Comparison of ENCODE assay signal across 8 cellular contexts in genomic region chr4:102826890-102827673, GRCh38. TPM values are rescaled to one million over a fixed set of nuclear protein-coding genes. Genes with fewer than 3 reads are reported as not detected.
A peak's percentile ranks its signal among the peaks of the same experiment; 100 is the strongest.
DNase-seq lines count a peak whose midpoint lies in the region; TF ChIP-seq lines count a peak whose summit lies in the region.

TSS of gene UBE2D3 (minus strand) at chr4:102827551. CDS start at chr4:102826508, 1,043 bp downstream.

- peak within 1 kb of the TSS; percentile 100 for H3K27ac ChIP-seq in subcutaneous abdominal adipose tissue (ENCODE audit: low read depth, low read length)

- DNase-seq in ELR (ENCODE audit: low read depth) (peak; percentile 91), H7 (peak; percentile 79), MG63 (peak; percentile 87), SHP77 (lab: John Stamatoyannopoulos, UW) (peak; percentile 63 to 65), foreskin fibroblast (peak; percentile 96 to 98)
- peak; percentile 98 for DNase-seq in activated effector memory CD4-positive, alpha-beta T cell treated with anti-CD3 and anti-CD28 coated beads, Interleukin-2, amount 50 U/mL, for 16 hours

- no peaks in the 10 kb centered on the region for H3K9me3 ChIP-seq in MG63
- no peaks in the 10 kb centered on the region for H3K9me3 ChIP-seq in neuron (ENCODE audit: low read length)
- no peaks in the 10 kb centered on the region for H3K9me3 ChIP-seq in subcutaneous abdominal adipose tissue (ENCODE audit: control insufficient read depth in 5 of 5, low read length in 5 of 5)

- H3K4me1 ChIP-seq in neuron (ENCODE audit: insufficient read depth, low read length), result peaks cover 24% of the 10 kb centered on the region
- peaks cover 0 to 49% (median 35%) of the 10 kb centered on the region in 5 donors for H3K4me1 ChIP-seq in subcutaneous abdominal adipose tissue (ENCODE audit: control insufficient read depth in 5 of 5, insufficient read depth in 5 of 5, low read length in 5 of 5)

- TF ChIP-seq CTCF in foreskin fibroblast (IDR thresholded peaks at IDR 0.05; ENCODE audit: low read depth, low read length), result no peak

- peak within 1 kb of the TSS; percentile 41 for H2AFZ ChIP-seq in neuron (ENCODE audit: low read depth, low read length)

- H3K9ac ChIP-seq in subcutaneous abdominal adipose tissue (ENCODE audit: low read length in 5 of 5), result peak within 1 kb of the TSS; percentile 99 to 100 (median 100)

- no peaks in the 10 kb centered on the region for H3K27me3 ChIP-seq in H7 (ENCODE audit: control insufficient read depth, insufficient read depth, low read length)
- no peaks in the 10 kb centered on the region for H3K27me3 ChIP-seq in MG63
- H3K27me3 ChIP-seq in neuron (ENCODE audit: insufficient read depth, low read length), result no peaks in the 10 kb centered on the region
- H3K27me3 ChIP-seq in subcutaneous abdominal adipose tissue (ENCODE audit: control insufficient read depth in 5 of 5, insufficient read depth in 4 of 5, low read length in 5 of 5), result no peaks in the 10 kb centered on the region

- H3K36me3 ChIP-seq in H7 (replicated peaks; ENCODE audit: control insufficient read depth, insufficient read depth, low read length) (no peaks in the 10 kb centered on the region), MG63 (peaks cover 42% of the 10 kb centered on the region), neuron (ENCODE audit: insufficient read depth, low read length) (peaks cover 25% of the 10 kb centered on the region), subcutaneous abdominal adipose tissue (ENCODE audit: control insufficient read depth in 5 of 5, insufficient read depth in 5 of 5, low read length in 5 of 5) (peaks cover 0 to 2% (median 0%) of the 10 kb centered on the region in 5 donors)

- H3K4me3 ChIP-seq in H7 (ENCODE audit: insufficient read depth, low read depth, low read length) (peak within 1 kb of the TSS; percentile 93), MG63 (peak within 1 kb of the TSS; percentile 90), foreskin fibroblast (ENCODE audit: low read depth in 1 of 2, low read length in 2 of 2) (peak within 1 kb of the TSS; percentile 54 to 90), neuron (ENCODE audit: low read length) (peak within 1 kb of the TSS; percentile 86), subcutaneous abdominal adipose tissue (ENCODE audit: low read depth in 1 of 5, low read length in 5 of 5) (peak within 1 kb of the TSS; percentile 81 to 100 (median 98))

RNA-seq across cellular contexts. Expression of gene UBE2D3, which starts in this region (rescaled TPM):
- 437 and 446 TPM in 2 replicates for total RNA-seq in H7 (2014; rRNA removed; shearing (Covaris generic))
- 284 and 289 TPM in 2 replicates for total RNA-seq in MG63 (2014; rRNA removed; shearing (Covaris generic); ENCODE audit: low replicate concordance)

Comparison
In these comparisons a context has a peak if more than half of its experiments do, and no peak if none do; other contexts are left out.
1. Peak in every context shown above with its lines: DNase-seq, H3K4me3 ChIP-seq and H3K27ac ChIP-seq.